Comparison of ENCODE assay signal across 8 cellular contexts in genomic region chr17:28727727-28728363, GRCh38. TPM values are rescaled to one million over a fixed set of nuclear protein-coding genes. Genes with fewer than 3 reads are reported as not detected.
DNase-seq lines count a peak whose midpoint lies in the region; ATAC-seq and TF ChIP-seq lines count a peak whose summit lies in the region.

No MANE protein-coding gene starts in this region.

- H3K9ac ChIP-seq in mucosa of stomach (ENCODE audit: low read length), result peak overlapping the region; percentile 96

- H3K4me1 ChIP-seq in A673 (ENCODE audit: insufficient read depth, low read length, poor library complexity, severe bottlenecking) (peaks cover 33% of the 10 kb centered on the region), mucosa of stomach (ENCODE audit: control insufficient read depth, insufficient read depth, low read length) (peaks cover 50% of the 10 kb centered on the region)

- BruUV-seq in A673 (replicated peaks; lab: Mats Ljungman, UMichigan), result no TSS peak

- H3K27ac ChIP-seq in A673 (ENCODE audit: low read depth, low read length, poor library complexity, severe bottlenecking), result peak overlapping the region; percentile 94

- intact Hi-C loops in A673 (cut with micrococcal nuclease; ENCODE audit: unreplicated experiment), result loop anchor here (1.0 to 5.0 kb wide), 6 partner anchors 15 to 389 kb away; partner anchors contain the start of gene FLOT2

- peak overlapping the region; percentile 59 for H3K4me3 ChIP-seq in A673 (ENCODE audit: low read depth, low read length, poor library complexity, severe bottlenecking)
- peak overlapping the region; percentile 99 for H3K4me3 ChIP-seq in mucosa of stomach (ENCODE audit: low read length)

- no peaks in the 10 kb centered on the region for H3K27me3 Mint-ChIP-seq in activated CD4-positive, alpha-beta T cell treated with anti-CD3 and anti-CD28 coated beads, Interleukin-2, amount 10 ng/mL, durations not matched to agents 7 days and 5 days

- peak overlapping the region; percentile 90 for H3K4me3 Mint-ChIP-seq in activated CD4-positive, alpha-beta T cell treated with anti-CD3 and anti-CD28 coated beads, Interleukin-2, amount 10 ng/mL, durations not matched to agents 7 days and 5 days

- POLR2A ChIA-PET in A673 (lab: Charles Lee; ENCODE audit: low non-redundant PET), result interaction anchor here (0.6 to 0.7 kb wide), 2 partner anchors 16 to 46 kb away, joined by 3 to 4 read pairs; no protein-coding TSS in a partner anchor
- POLR2A ChIA-PET in activated CD4-positive, alpha-beta T cell treated with anti-CD3 and anti-CD28 coated beads, Interleukin-2, amount 10 ng/mL, durations not matched to agents 7 days and 5 days (lab: Charles Lee), result interaction anchor here (0.6 to 2.0 kb wide), 4 partner anchors 8 to 222 kb away, joined by 3 to 12 read pairs (median 4); partner anchors contain the start of gene RPL23A

- peaks cover 54% of the 10 kb centered on the region for H3K4me1 Mint-ChIP-seq in activated CD4-positive, alpha-beta T cell treated with anti-CD3 and anti-CD28 coated beads, Interleukin-2, amount 10 ng/mL, durations not matched to agents 7 days and 5 days

- peak; percentile 32 for ATAC-seq in GM18505 (IDR thresholded peaks at IDR 0.05; ENCODE audit: unreplicated experiment)
- peak; percentile 35 for ATAC-seq in HG02938 (IDR thresholded peaks at IDR 0.05; ENCODE audit: unreplicated experiment)

- H3K27ac Mint-ChIP-seq in activated CD4-positive, alpha-beta T cell treated with anti-CD3 and anti-CD28 coated beads, Interleukin-2, amount 10 ng/mL, durations not matched to agents 7 days and 5 days, result peak overlapping the region; percentile 99

- no peaks in the 10 kb centered on the region for H3K9me3 ChIP-seq in A673 (ENCODE audit: low read depth, low read length, poor library complexity, severe bottlenecking)
- H3K9me3 ChIP-seq in mucosa of stomach (ENCODE audit: control insufficient read depth, low read length), result no peaks in the 10 kb centered on the region

- peak; percentile 69 for DNase-seq in A673 (ENCODE audit: low spot score)
- DNase-seq in NCI-H2227 treated with DMSO at 0.1 percent for 48 hours (lab: John Stamatoyannopoulos, UW), result peak; percentile 36
- peak; percentile 87 for DNase-seq in activated CD4-positive, alpha-beta T cell treated with anti-CD3 and anti-CD28 coated beads, Interleukin-2, amount 10 ng/mL, durations not matched to agents 7 days and 5 days
- DNase-seq in ecto neural progenitor cell (ENCODE audit: low spot score), result peak; percentile 85
- peak; percentile 81 to 91 (median 84) for DNase-seq in stimulated activated naive CD4-positive, alpha-beta T cell (lab: John Stamatoyannopoulos, UW)

- H3K27me3 ChIP-seq in A673 (replicated peaks; ENCODE audit: insufficient read depth, low read depth, low read length, poor library complexity), result no peaks in the 10 kb centered on the region
- H3K27me3 ChIP-seq in mucosa of stomach (ENCODE audit: control insufficient read depth, insufficient read depth, low read length), result no peaks in the 10 kb centered on the region

- peaks cover 22% of the 10 kb centered on the region for H3K36me3 Mint-ChIP-seq in activated CD4-positive, alpha-beta T cell treated with anti-CD3 and anti-CD28 coated beads, Interleukin-2, amount 10 ng/mL, durations not matched to agents 7 days and 5 days (ENCODE audit: low read depth)

- peaks cover 24% of the 10 kb centered on the region for H3K36me3 ChIP-seq in A673 (ENCODE audit: insufficient read depth, low read length, poor library complexity, severe bottlenecking)
- peaks cover 4% of the 10 kb centered on the region for H3K36me3 ChIP-seq in mucosa of stomach (ENCODE audit: control insufficient read depth, insufficient read depth, low read length)

- peak; percentile 65 for TF ChIP-seq POLR2A in GM18505 (IDR thresholded peaks at IDR 0.05; ENCODE audit: borderline replicate concordance, extremely low read depth, insufficient read depth, insufficient read length)

- peak; percentile 44 for TF ChIP-seq CTCF in A673 (conservative IDR thresholded peaks at IDR 0.05; ENCODE audit: low read depth, low read length)

- CTCF ChIA-PET in A673 (lab: Charles Lee), result interaction anchor here (0.6 to 3.4 kb wide), 19 partner anchors 8 to 491 kb away, joined by 3 to 82 read pairs (median 6); partner anchors contain the start of genes RPL23A and TRAF4
- CTCF ChIA-PET in activated CD4-positive, alpha-beta T cell treated with anti-CD3 and anti-CD28 coated beads, Interleukin-2, amount 10 ng/mL, durations not matched to agents 7 days and 5 days (lab: Charles Lee), result interaction anchor here (1.0 to 11.5 kb wide), 32 partner anchors 8 to 389 kb away, joined by 3 to 420 read pairs (median 10); partner anchors contain the start of genes BLTP2, DHRS13, FLOT2 and PHF12

- H3K9me3 Mint-ChIP-seq in activated CD4-positive, alpha-beta T cell treated with anti-CD3 and anti-CD28 coated beads, Interleukin-2, amount 10 ng/mL, durations not matched to agents 7 days and 5 days, result no peaks in the 10 kb centered on the region

RNA-seq across cellular contexts. Expression of gene NEK8, which starts 0.7 kb away (rescaled TPM):
- total RNA-seq in A673 (2021), result 3.9 and 4.2 TPM in 2 replicates
- 1 to 10 TPM; 7.3 TPM for total RNA-seq in activated CD4-positive, alpha-beta T cell treated with anti-CD3 and anti-CD28 coated beads, Interleukin-2, amount 10 ng/mL, durations not matched to agents 7 days and 5 days

RNA-seq across cellular contexts. Expression of gene TLCD1, which starts 1.8 kb away (rescaled TPM):
- total RNA-seq in A673 (2021), result 3.8 and 7.8 TPM in 2 replicates
- 1 to 10 TPM; 2.1 to 2.3 TPM for total RNA-seq in activated CD4-positive, alpha-beta T cell treated with anti-CD3 and anti-CD28 coated beads, Interleukin-2, amount 10 ng/mL, durations not matched to agents 7 days and 5 days

RNA-seq across cellular contexts. Expression of gene RPL23A, which starts 8.1 kb away (rescaled TPM):
- total RNA-seq in A673 (2021), result 1,563 and 1,683 TPM in 2 replicates
- total RNA-seq in activated CD4-positive, alpha-beta T cell treated with anti-CD3 and anti-CD28 coated beads, Interleukin-2, amount 10 ng/mL, durations not matched to agents 7 days and 5 days, result 1,000 to 10,000 TPM; 1,884 to 2,250 TPM

RNA-seq across cellular contexts. Expression of gene RAB34, which starts 10.2 kb away (rescaled TPM):
- 158 and 165 TPM in 2 replicates for total RNA-seq in A673 (2021)
- 10 to 100 TPM; 11.0 to 11.8 TPM for total RNA-seq in activated CD4-positive, alpha-beta T cell treated with anti-CD3 and anti-CD28 coated beads, Interleukin-2, amount 10 ng/mL, durations not matched to agents 7 days and 5 days

RNA-seq across cellular contexts. Expression of gene TRAF4, which starts 16.0 kb away (rescaled TPM):
- 128 TPM in 2 replicates for total RNA-seq in A673 (2021)
- 10 to 100 TPM; 44.9 to 45.1 TPM for total RNA-seq in activated CD4-positive, alpha-beta T cell treated with anti-CD3 and anti-CD28 coated beads, Interleukin-2, amount 10 ng/mL, durations not matched to agents 7 days and 5 days

Comparison
In these comparisons a context has a peak if more than half of its experiments do, and no peak if none do; other contexts are left out.
1. Peak in every context shown above with its lines: DNase-seq, ATAC-seq, H3K4me3 ChIP-seq and H3K27ac ChIP-seq.
2. DNase-seq: peak in every context shown above with its lines; median percentile 87 in activated CD4-positive, alpha-beta T cell treated with anti-CD3 and anti-CD28 coated beads, Interleukin-2, amount 10 ng/mL, durations not matched to agents 7 days and 5 days; 85 in ecto neural progenitor cell; 84 in stimulated activated naive CD4-positive, alpha-beta T cell; 69 in A673; 36 in NCI-H2227 treated with DMSO at 0.1 percent for 48 hours.